Comparison of ENCODE assay signal across 8 cellular contexts in genomic region chr17:50129303-50129945, GRCh38. TPM values are rescaled to one million over a fixed set of nuclear protein-coding genes. Genes with fewer than 3 reads are reported as not detected.
A peak's percentile ranks its signal among the peaks of the same experiment; 100 is the strongest.
DNase-seq lines count a peak whose midpoint lies in the region; ATAC-seq, FAIRE-seq and TF ChIP-seq lines count a peak whose summit lies in the region.

No MANE protein-coding gene starts in this region.

- peak; percentile 88 for FAIRE-seq in GM12892 (lab: Jason Lieb, UNC)

- H3K9me3 Mint-ChIP-seq in natural killer cell, result no peaks in the 10 kb centered on the region

- H3K4me1 ChIP-seq in effector memory CD4-positive, alpha-beta T cell (ENCODE audit: control insufficient read depth, insufficient read depth, low read length, poor library complexity, severe bottlenecking), result peaks cover 21% of the 10 kb centered on the region

- no peak for TF ChIP-seq POLR2A in GM12892 (IDR thresholded peaks at IDR 0.05; ENCODE audit: low read depth, low read length)

- H3K36me3 ChIP-seq in effector memory CD4-positive, alpha-beta T cell (ENCODE audit: control insufficient read depth, insufficient read depth, low read length), result peaks cover 2% of the 10 kb centered on the region

- no peaks in the 10 kb centered on the region for H3K9me3 ChIP-seq in effector memory CD4-positive, alpha-beta T cell (ENCODE audit: control insufficient read depth, low read length)

- ATAC-seq in natural killer cell (peak; percentile 65 to 71 (median 68)), GM19395 (IDR thresholded peaks at IDR 0.05; ENCODE audit: unreplicated experiment) (no peak)

- intact Hi-C loops in natural killer cell (cut with micrococcal nuclease), result loop anchor here (10.0 kb wide), 1 partner anchor 165 kb away; no protein-coding TSS in a partner anchor

- peak overlapping the region; percentile 85 for H3K4me3 Mint-ChIP-seq in natural killer cell

- H3K27ac Mint-ChIP-seq in natural killer cell, result peak overlapping the region; percentile 70 to 75

- H3K27me3 Mint-ChIP-seq in natural killer cell (ENCODE audit: low read depth in 2 of 2), result peaks cover 6 to 13% of the 10 kb centered on the region in 2 donors

- H3K36me3 Mint-ChIP-seq in natural killer cell, result no peaks in the 10 kb centered on the region

- TF ChIP-seq CTCF in 22Rv1 (IDR thresholded peaks at IDR 0.05) (0 out of 2 replicates have a peak, but pooled peaks have one; percentile 4), natural killer cell (IDR thresholded peaks at IDR 0.05) (no peak)

- no peak overlapping the region for H3K27ac ChIP-seq in 22Rv1
- no peak overlapping the region for H3K27ac ChIP-seq in effector memory CD4-positive, alpha-beta T cell (ENCODE audit: insufficient read depth, low read length, poor library complexity, severe bottlenecking)

- DNase-seq in GM12892 (ENCODE audit: insufficient read length) (no peak), T-helper 9 cell (peak; percentile 45), natural killer cell (peak; percentile 49), LoVo (ENCODE audit: low spot score) (no peak), NCI-H2029 treated with DMSO at 0.1 percent for 48 hours (lab: John Stamatoyannopoulos, UW) (no peak)
- DNase-seq in effector memory CD4-positive, alpha-beta T cell, result peak; percentile 36 to 44 (median 44)

- H3K4me3 ChIP-seq in effector memory CD4-positive, alpha-beta T cell (ENCODE audit: insufficient read depth, low read depth, low read length, poor library complexity, severe bottlenecking), result peak overlapping the region; percentile 49

- H3K27me3 ChIP-seq in effector memory CD4-positive, alpha-beta T cell (replicated peaks; ENCODE audit: control insufficient read depth, insufficient read depth, low read length, poor library complexity, severe bottlenecking), result no peaks in the 10 kb centered on the region

- H3K4me1 Mint-ChIP-seq in natural killer cell, result peaks cover 21 to 41% of the 10 kb centered on the region in 2 donors

RNA-seq across cellular contexts. Expression of gene SAMD14, which starts 0.5 kb away (rescaled TPM):
- 0.40 TPM for polyA plus RNA-seq in GM12892 (2012; ENCODE audit: missing spikeins)
- 1 to 10 TPM; 1.1 to 2.1 (median 1.5) TPM for total RNA-seq in natural killer cell

RNA-seq across cellular contexts. Expression of gene PPP1R9B, which starts 21.1 kb away (rescaled TPM):
- polyA plus RNA-seq in GM12892 (2012; ENCODE audit: missing spikeins), result 32.1 TPM
- total RNA-seq in natural killer cell, result 100 to 1,000 TPM; 124 to 162 (median 135) TPM

RNA-seq across cellular contexts. Expression of gene PDK2, which starts 34.3 kb away (rescaled TPM):
- polyA plus RNA-seq in GM12892 (2012; ENCODE audit: missing spikeins), result 5.2 TPM
- total RNA-seq in natural killer cell, result 10 to 100 TPM; 23.2 to 32.9 (median 23.6) TPM

RNA-seq across cellular contexts. Expression of gene SGCA, which starts 36.4 kb away (rescaled TPM):
- 0.68 TPM for polyA plus RNA-seq in GM12892 (2012; ENCODE audit: missing spikeins)
- total RNA-seq in natural killer cell, result not detected

Comparison
In these comparisons a context has a peak if more than half of its experiments do, and no peak if none do; other contexts are left out.
1. DNase-seq: peak in T-helper 9 cell (single experiment), effector memory CD4-positive, alpha-beta T cell (3 of 3) and natural killer cell (single experiment); none in GM12892 (single experiment), LoVo (single experiment) and NCI-H2029 treated with DMSO at 0.1 percent for 48 hours (single experiment).